In the genomic region with DNA sequence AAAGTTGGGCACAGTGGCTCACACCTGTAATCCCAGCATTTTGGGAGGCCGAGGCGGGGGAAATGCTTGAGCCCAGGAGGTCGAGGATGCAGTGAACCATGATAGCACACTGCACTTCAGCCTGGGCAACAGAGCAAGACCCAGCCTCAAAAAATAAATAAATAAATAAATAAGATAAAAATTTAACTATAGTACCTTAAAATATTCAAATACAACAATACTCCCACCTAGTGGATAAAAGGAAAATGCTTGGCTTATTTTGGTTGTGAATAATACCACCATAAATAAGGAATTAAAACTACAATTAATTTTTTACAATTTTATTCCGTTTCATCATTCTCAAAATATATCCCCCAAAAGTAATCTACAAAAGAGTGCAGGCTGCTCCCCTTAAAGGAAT, we compare ENCODE assay signal across 10 cellular contexts. TPM values are rescaled to one million over a fixed set of nuclear protein-coding genes. Genes with fewer than 3 reads are reported as not detected.
DNase-seq lines count a peak whose midpoint lies in the region; ATAC-seq and TF ChIP-seq lines count a peak whose summit lies in the region.
"Had no signal": no experiment of that assay in that cellular context is flagged by ENCODE, and none has a peak within 500 bp of the region (broad histone marks: within the 10 kb centered on the region; RNA-seq: fewer than 3 reads in every experiment).

No MANE protein-coding gene starts in this region.

- H3K27me3 ChIP-seq in Karpas-422 (ENCODE audit: low read length): no peaks in the 10 kb centered on the region

- no peak overlapping the region for H3K4me2 ChIP-seq in Karpas-422 (ENCODE audit: low read depth, low read length, poor library complexity, severe bottlenecking)

- intact Hi-C loops in Calu3 (cut with micrococcal nuclease; ENCODE audit: unreplicated experiment): no loop called here

- H3K27me3 Mint-ChIP-seq in Calu3 (ENCODE audit: unreplicated experiment) (no peaks in the 10 kb centered on the region), nephron progenitor cell (ENCODE audit: low read depth, poor library complexity) (no peaks in the 10 kb centered on the region)
- H3K27me3 Mint-ChIP-seq: central memory CD8-positive, alpha-beta T cell had no signal

- no peaks in the 10 kb centered on the region for H3K9me2 ChIP-seq in Karpas-422 (replicated peaks; ENCODE audit: insufficient read depth, low read length)

- DNase-seq in Calu3: no peak
- peak; percentile 56 for DNase-seq in Karpas-422
- DNase-seq in cardiac fibroblast (ENCODE audit: low read depth in 2 of 2): peak; percentile 28 to 63
- no peak for DNase-seq in nephron progenitor cell
- DNase-seq in C1 segment of cervical spinal cord (lab: John Stamatoyannopoulos, UW): no peak
- DNase-seq: T-helper 9 cell had no signal

- H2AFZ ChIP-seq in Karpas-422 (ENCODE audit: low read length): no peak overlapping the region

- H3K4me1 Mint-ChIP-seq in Calu3 (ENCODE audit: low read depth, unreplicated experiment) (peaks cover 8% of the 10 kb centered on the region), nephron progenitor cell (peaks cover 6% of the 10 kb centered on the region)

- no peaks in the 10 kb centered on the region for H3K9me3 ChIP-seq in Karpas-422 (ENCODE audit: low read length)

- no peak overlapping the region for H3K4me3 Mint-ChIP-seq in Calu3 (ENCODE audit: low read depth, unreplicated experiment)
- no peak overlapping the region for H3K4me3 Mint-ChIP-seq in nephron progenitor cell
- H3K4me3 Mint-ChIP-seq: central memory CD8-positive, alpha-beta T cell had no signal

- H3K27ac Mint-ChIP-seq in Calu3 (ENCODE audit: unreplicated experiment) (no peak overlapping the region), nephron progenitor cell (no peak overlapping the region)

- no peak overlapping the region for H3K27ac ChIP-seq in Karpas-422 (ENCODE audit: low read length)

- TF ChIP-seq CTCF in Calu3 (IDR thresholded peaks at IDR 0.05; ENCODE audit: unreplicated experiment): peak; percentile 30
- peak; percentile 46 for TF ChIP-seq CTCF in cardiac fibroblast (IDR thresholded peaks at IDR 0.05; ENCODE audit: low read depth, low read length)
- TF ChIP-seq CTCF in nephron progenitor cell (IDR thresholded peaks at IDR 0.05): peak; percentile 48

- no peak overlapping the region for H3K4me3 ChIP-seq in Karpas-422 (ENCODE audit: low read length)
- H3K4me3 ChIP-seq in cardiac fibroblast (replicated peaks in 1 of 2; ENCODE audit: low read depth in 2 of 2, low read length in 2 of 2): no peak overlapping the region

- peaks cover 4% of the 10 kb centered on the region for H3K36me3 Mint-ChIP-seq in Calu3 (ENCODE audit: insufficient read depth, unreplicated experiment)
- H3K36me3 Mint-ChIP-seq in nephron progenitor cell (ENCODE audit: low read depth): peaks cover 80% of the 10 kb centered on the region

- ATAC-seq in GM21723 (IDR thresholded peaks at IDR 0.05; ENCODE audit: unreplicated experiment) (no peak), GM19463 (IDR thresholded peaks at IDR 0.05; ENCODE audit: unreplicated experiment) (no peak), GM18873 (IDR thresholded peaks at IDR 0.05; ENCODE audit: low FRiP score, unreplicated experiment) (no peak)

- no peaks in the 10 kb centered on the region for H4K20me1 ChIP-seq in Karpas-422 (ENCODE audit: insufficient read depth, low read depth, low read length)

- no peak overlapping the region for H3K9ac ChIP-seq in Karpas-422 (ENCODE audit: low read length)

- CTCF ChIA-PET in Calu3 (lab: Charles Lee): no interaction called here

- no peaks in the 10 kb centered on the region for H3K9me3 Mint-ChIP-seq in Calu3 (ENCODE audit: low read depth, unreplicated experiment)
- peaks cover 4% of the 10 kb centered on the region for H3K9me3 Mint-ChIP-seq in nephron progenitor cell
- H3K9me3 Mint-ChIP-seq: central memory CD8-positive, alpha-beta T cell had no signal

- no peaks in the 10 kb centered on the region for H3K4me1 ChIP-seq in Karpas-422 (ENCODE audit: low read length)

- peaks cover 26% of the 10 kb centered on the region for H3K79me2 ChIP-seq in Karpas-422 (ENCODE audit: low read length)

- BruUV-seq in Calu3 (replicated peaks; lab: Mats Ljungman, UMichigan): no TSS peak

- H3K36me3 ChIP-seq in Karpas-422 (ENCODE audit: insufficient read depth, low read length): peaks cover 83% of the 10 kb centered on the region

RNA-seq across cellular contexts. Expression of a gene that starts 8.1 kb away (rescaled TPM):
- 46.4 and 50.0 TPM in 2 replicates for total RNA-seq in Calu3 (2022)
- total RNA-seq in Karpas-422 (2014; rRNA removed; shearing (Covaris generic); ENCODE audit: low replicate concordance): 60.9 and 69.6 TPM in 2 replicates

Comparison
In these comparisons a context has a peak if more than half of its experiments do, and no peak if none do; other contexts are left out.
1. DNase-seq: peak in Karpas-422 (single experiment) and cardiac fibroblast (2 of 2); none in Calu3 (single experiment), nephron progenitor cell (single experiment) and C1 segment of cervical spinal cord (0 of 14).
2. Peak in every context shown above with its lines, with median percentiles within 50 percentile points of each other: CTCF ChIP-seq.